In genomic region chr19:16615788-16616187, GRCh38 we compare ENCODE assay signal across 20 cellular contexts. TPM values are rescaled to one million over a fixed set of nuclear protein-coding genes. Genes with fewer than 3 reads are reported as not detected.
DNase-seq lines count a peak whose midpoint lies in the region; ATAC-seq and TF ChIP-seq lines count a peak whose summit lies in the region.
"Had no signal": no experiment of that assay in that cellular context is flagged by ENCODE, and none has a peak within 500 bp of the region (broad histone marks: within the 10 kb centered on the region; RNA-seq: fewer than 3 reads in every experiment).

No MANE protein-coding gene starts in this region.

- H3K9me3 Mint-ChIP-seq in T-cell: no peaks in the 10 kb centered on the region
- no peaks in the 10 kb centered on the region for H3K9me3 Mint-ChIP-seq in endothelial cell (ENCODE audit: unreplicated experiment)

- H3K27me3 Mint-ChIP-seq in T-cell (no peaks in the 10 kb centered on the region), endothelial cell (ENCODE audit: unreplicated experiment) (peaks cover 13% of the 10 kb centered on the region)

- ATAC-seq in T-cell (replicated peaks in 1 of 4): peak in 2 of 4 experiments; percentile 16 to 19

- H3K4me1 Mint-ChIP-seq in T-cell: peaks cover 70 to 95% (median 90%) of the 10 kb centered on the region in 3 donors
- peaks cover 55% of the 10 kb centered on the region for H3K4me1 Mint-ChIP-seq in endothelial cell (ENCODE audit: unreplicated experiment)

- H3K4me3 Mint-ChIP-seq in T-cell (no peak overlapping the region), endothelial cell (ENCODE audit: unreplicated experiment) (no peak overlapping the region)

- H3K27ac Mint-ChIP-seq in T-cell: peak overlapping the region; percentile 4 to 11
- no peak overlapping the region for H3K27ac Mint-ChIP-seq in endothelial cell (ENCODE audit: unreplicated experiment)

- DNase-seq in GM13976 (ENCODE audit: low spot score): peak; percentile 59
- no peak for DNase-seq in T-cell
- DNase-seq in iPS-NIHi11 (ENCODE audit: low spot score): peak; percentile 76
- DNase-seq in NCI-H2196 (lab: John Stamatoyannopoulos, UW; ENCODE audit: unreplicated experiment): no peak
- no peak for DNase-seq in DMS 273 (lab: John Stamatoyannopoulos, UW; ENCODE audit: unreplicated experiment)
- DNase-seq in endothelial cell (ENCODE audit: low spot score): no peak
- DNase-seq in ACHN: no peak
- DNase-seq: activated CD4-positive, CD25-positive, alpha-beta regulatory T cell treated with anti-CD3 and anti-CD28 coated beads, Interleukin-2, amount 50 U/mL, for 72 hours; activated T-cell treated with anti-CD3 and anti-CD28 coated beads, Interleukin-2, amount 50 U/mL, for 1 hour; AML-193; central memory CD4-positive, alpha-beta T cell; DMS53; foreskin melanocyte; MG63; NCI-H2081 treated with DMSO at 0.1 percent for 48 hours; NCI-H774; Peyer's patch; stimulated activated CD4-positive, alpha-beta T cell treated with anti-CD3 and anti-CD28 coated beads, Interleukin-12 subunit alpha, Interleukin-12 subunit beta, amount 100 ng/mL, for 4 hours; stomach had no signal

- POLR2A ChIA-PET in T-cell (lab: Charles Lee): interaction anchor here in 1 of 2 donors (0.6 kb wide), 1 partner anchor 53 kb away, joined by 3 read pairs; no protein-coding TSS in a partner anchor

- no peaks in the 10 kb centered on the region for H3K36me3 Mint-ChIP-seq in T-cell
- peaks cover 10% of the 10 kb centered on the region for H3K36me3 Mint-ChIP-seq in endothelial cell (ENCODE audit: low read depth, unreplicated experiment)

- H3K27ac ChIP-seq in C4-2B: peak overlapping the region; percentile 47
- H3K27ac ChIP-seq: Peyer's patch, stomach had no signal

- in situ Hi-C loops in GM13976 (cut with MboI; ENCODE audit: low sequenced_read_pairs, unreplicated experiment) (no loop called here), ACHN (cut with HindIII; ENCODE audit: low pct_ligation_motif_present, low pct_unique_long_range_greater_than_20kb, low sequenced_read_pairs) (no loop called here)

- CTCF ChIA-PET in T-cell (lab: Charles Lee): interaction anchor here in 1 of 2 donors (0.7 kb wide), 1 partner anchor 19 kb away, joined by 3 read pairs; no protein-coding TSS in a partner anchor

- TF ChIP-seq CTCF in C4-2B (conservative IDR thresholded peaks at IDR 0.05) (no peak), GM13976 (IDR thresholded peaks at IDR 0.05; ENCODE audit: borderline replicate concordance, control extremely low read depth, extremely low read depth, insufficient read depth, missing control alignments) (no peak), endothelial cell (IDR thresholded peaks at IDR 0.05; ENCODE audit: unreplicated experiment) (no peak)

RNA-seq across cellular contexts. Expression of gene MED26, which starts 12.2 kb away (rescaled TPM):
- total RNA-seq in T-cell (10 to 100 TPM; 14.7 to 42.0 (median 21.1) TPM), endothelial cell (ENCODE audit: unreplicated experiment) (13.3 TPM)

RNA-seq across cellular contexts. Expression of gene SLC35E1, which starts 43.6 kb away (rescaled TPM):
- 10 to 100 TPM; 32.7 to 67.5 (median 36.9) TPM for total RNA-seq in T-cell
- total RNA-seq in endothelial cell (ENCODE audit: unreplicated experiment): 29.7 TPM

RNA-seq across cellular contexts. Expression of gene SMIM7, which starts 44.2 kb away (rescaled TPM):
- total RNA-seq in T-cell (10 to 100 TPM; 56.7 to 77.6 (median 73.1) TPM), endothelial cell (ENCODE audit: unreplicated experiment) (53.2 TPM)

RNA-seq across cellular contexts. Expression of gene TMEM38A, which starts 45.2 kb away (rescaled TPM):
- total RNA-seq in T-cell: 1 to 10 TPM in 2 of 5 donors, under 1 TPM in 3; 0.45 to 2.0 (median 0.77) TPM
- total RNA-seq in endothelial cell (ENCODE audit: unreplicated experiment): 0.36 TPM

Comparison
In these comparisons a context has a peak if more than half of its experiments do, and no peak if none do; other contexts are left out.
1. DNase-seq: peak in GM13976 (single experiment) and iPS-NIHi11 (single experiment); none in T-cell (0 of 34), NCI-H2196 (single experiment), DMS 273 (single experiment), endothelial cell (single experiment) and ACHN (single experiment).